Comparison of ENCODE assay signal across 8 cellular contexts in genomic region chr2:97645112-97645699, GRCh38. TPM values are rescaled to one million over a fixed set of nuclear protein-coding genes. Genes with fewer than 3 reads are reported as not detected.
DNase-seq lines count a peak whose midpoint lies in the region; ATAC-seq and TF ChIP-seq lines count a peak whose summit lies in the region.

No MANE protein-coding gene starts in this region.

- intact Hi-C loops in mucosa of descending colon (cut with DNase I, micrococcal nuclease), result no loop called here

- H3K4me1 ChIP-seq in duodenal mucosa (ENCODE audit: control insufficient read depth in 1 of 2, insufficient read depth in 2 of 2, low read length in 2 of 2), result peaks cover 35 to 36% of the 10 kb centered on the region in 2 donors
- H3K4me1 ChIP-seq in mucosa of descending colon (ENCODE audit: low read depth), result peaks cover 30% of the 10 kb centered on the region

- H3K4me3 ChIP-seq in AG04449 (ENCODE audit: low read depth, low read length) (peak overlapping the region; percentile 97), duodenal mucosa (ENCODE audit: low read depth in 1 of 2, low read length in 2 of 2) (peak overlapping the region; percentile 95 to 96), mucosa of descending colon (peak overlapping the region; percentile 92)

- H3K36me3 ChIP-seq in duodenal mucosa (ENCODE audit: control insufficient read depth in 1 of 2, insufficient read depth in 2 of 2, low read length in 2 of 2) (peaks cover 16 to 22% of the 10 kb centered on the region in 2 donors), mucosa of descending colon (ENCODE audit: low read depth) (no peaks in the 10 kb centered on the region)

- no peak for TF ChIP-seq CTCF in AG04449 (IDR thresholded peaks at IDR 0.05; ENCODE audit: insufficient read depth, low read length, missing control alignments)
- no peak for TF ChIP-seq CTCF in mucosa of descending colon (IDR thresholded peaks at IDR 0.05)

- no peaks in the 10 kb centered on the region for H3K27me3 ChIP-seq in duodenal mucosa (ENCODE audit: control insufficient read depth in 1 of 2, insufficient read depth in 2 of 2, low read length in 2 of 2)

- peak overlapping the region; percentile 82 for H3K27ac ChIP-seq in duodenal mucosa (ENCODE audit: low read depth, low read length)

- no peak for DNase-seq in AG04449 (ENCODE audit: low read depth, low spot score)
- peak; percentile 26 for DNase-seq in RPMI7951 (ENCODE audit: low read depth)
- peak in 1 of 3 donors; percentile 70 for DNase-seq in mucosa of descending colon
- no peak for DNase-seq in NCI-H1048 (lab: John Stamatoyannopoulos, UW)
- no peak for DNase-seq in NCI-H2196 treated with DMSO at 0.1 percent for 48 hours (lab: John Stamatoyannopoulos, UW; ENCODE audit: unreplicated experiment)

- ATAC-seq in GM18520 (IDR thresholded peaks at IDR 0.05; ENCODE audit: unreplicated experiment) (peak; percentile 5), HG03064 (IDR thresholded peaks at IDR 0.05; ENCODE audit: low read depth, unreplicated experiment) (peak; percentile 18), mucosa of descending colon (peak; percentile 49)

- CTCF ChIA-PET in AG04449 (lab: Yijun Ruan, JAX), result interaction anchor here (0.8 to 4.7 kb wide), 4 partner anchors 18 to 54 kb away, joined by 3 to 44 read pairs (median 16); partner anchors contain the start of gene ACTR1B

- POLR2A ChIA-PET in AG04449 (lab: Yijun Ruan, JAX), result interaction anchor here (0.9 to 2.4 kb wide), 5 partner anchors 11 to 55 kb away, joined by 3 to 23 read pairs (median 9); partner anchors contain the start of genes ACTR1B and ANKRD36B

- H3K9ac ChIP-seq in duodenal mucosa (ENCODE audit: low read depth in 1 of 2, low read length in 2 of 2), result peak overlapping the region; percentile 99

- no peaks in the 10 kb centered on the region for H3K9me3 ChIP-seq in duodenal mucosa (ENCODE audit: control insufficient read depth in 1 of 2, low read length in 2 of 2)
- no peaks in the 10 kb centered on the region for H3K9me3 ChIP-seq in mucosa of descending colon

RNA-seq across cellular contexts. Expression of gene COX5B, which starts 0.7 kb away (rescaled TPM):
- 800 and 979 TPM in 2 replicates for total RNA-seq in RPMI7951 (2014; rRNA removed; shearing (Covaris generic))
- 100 to 1,000 TPM; 410 to 732 (median 521) TPM for total RNA-seq in mucosa of descending colon

RNA-seq across cellular contexts. Expression of gene ACTR1B, which starts 18.6 kb away (rescaled TPM):
- 56.4 and 71.7 TPM in 2 replicates for total RNA-seq in RPMI7951 (2014; rRNA removed; shearing (Covaris generic))
- total RNA-seq in mucosa of descending colon, result 10 to 100 TPM; 63.4 to 79.7 (median 78.3) TPM

RNA-seq across cellular contexts. Expression of gene C2orf92, which starts 24.3 kb away (rescaled TPM):
- total RNA-seq in RPMI7951 (2014; rRNA removed; shearing (Covaris generic)), result 3.3 and 4.9 TPM in 2 replicates
- total RNA-seq in mucosa of descending colon, result 10 to 100 TPM in 2 of 3 donors, 1 to 10 TPM in 1; 8.7 to 12.5 (median 11.7) TPM

RNA-seq across cellular contexts. Expression of gene ANKRD36B, which starts 55.5 kb away (rescaled TPM):
- 13.6 and 20.2 TPM in 2 replicates for total RNA-seq in RPMI7951 (2014; rRNA removed; shearing (Covaris generic))
- total RNA-seq in mucosa of descending colon, result 10 to 100 TPM; 23.1 to 37.8 (median 23.1) TPM
